Comparison of ENCODE assay signal across 8 cellular contexts in genomic region chr3:111851511-111851954, GRCh38. TPM values are rescaled to one million over a fixed set of nuclear protein-coding genes. Genes with fewer than 3 reads are reported as not detected.
DNase-seq lines count a peak whose midpoint lies in the region; ATAC-seq and TF ChIP-seq lines count a peak whose summit lies in the region.

No MANE protein-coding gene starts in this region.

- intact Hi-C loops in left ventricle myocardium superior (cut with micrococcal nuclease) (loop anchor here (10.0 kb wide), 1 partner anchor 47 kb away; no protein-coding TSS in a partner anchor), spleen (cut with DNase I; ENCODE audit: low total_unique reads) (no loop called here), body of pancreas (cut with DNase I) (loop anchor here (10.0 kb wide), 1 partner anchor 127 kb away; no protein-coding TSS in a partner anchor)

- WGBS in spleen, 5 donors = 15 to 21% (median 18%) methylated on average over 8 of the region's 8 CpGs
- 67 to 71% methylated on average over 8 of the region's 8 CpGs for WGBS in body of pancreas, 2 donors

- no peak for TF ChIP-seq POLR2A in spleen (IDR thresholded peaks at IDR 0.05)
- no peak for TF ChIP-seq POLR2A in body of pancreas (IDR thresholded peaks at IDR 0.05)

- no peak overlapping the region for H3K4me3 ChIP-seq in HFF-Myc (replicated peaks; ENCODE audit: low read depth, low read length)
- H3K4me3 ChIP-seq in spleen = no peak overlapping the region
- H3K4me3 ChIP-seq in body of pancreas = no peak overlapping the region

- peaks cover 0 to 14% (median 3%) of the 10 kb centered on the region in 6 donors for H3K4me1 ChIP-seq in spleen
- no peaks in the 10 kb centered on the region for H3K4me1 ChIP-seq in body of pancreas

- H3K27ac ChIP-seq in spleen (peak overlapping the region; percentile 33 to 67 (median 54)), body of pancreas (peak overlapping the region in 1 of 4 donors; percentile 11)

- no peaks in the 10 kb centered on the region for H3K9me3 ChIP-seq in spleen
- H3K9me3 ChIP-seq in body of pancreas = no peaks in the 10 kb centered on the region

- H3K36me3 ChIP-seq in spleen = no peaks in the 10 kb centered on the region
- no peaks in the 10 kb centered on the region for H3K36me3 ChIP-seq in body of pancreas (replicated peaks in 1 of 2; ENCODE audit: insufficient read depth in 1 of 2, low read depth in 2 of 2)

- ATAC-seq in left ventricle myocardium superior (peak; percentile 79), body of pancreas (no peak), GM18909 (IDR thresholded peaks at IDR 0.05; ENCODE audit: poor library complexity, unreplicated experiment) (no peak)

- DNase-seq in HFF-Myc (ENCODE audit: extremely low read depth, low read depth) (peak; percentile 77), amniotic epithelial cell (ENCODE audit: low read depth) (peak; percentile 64), left ventricle myocardium superior (no peak), spleen (no peak), RKO (ENCODE audit: low spot score) (no peak), body of pancreas (no peak), glomerular visceral epithelial cell (ENCODE audit: extremely low spot score) (no peak)

- H3K27me3 ChIP-seq in spleen (replicated peaks in 1 of 7) (no peaks in the 10 kb centered on the region), body of pancreas (no peaks in the 10 kb centered on the region)

- no peak for TF ChIP-seq CTCF in HFF-Myc (IDR thresholded peaks at IDR 0.05; ENCODE audit: low read depth, low read length, missing control alignments)
- no peak for TF ChIP-seq CTCF in spleen (IDR thresholded peaks at IDR 0.05 in 8 of 11, conservative IDR thresholded peaks at IDR 0.05 in 3 of 11)
- no peak for TF ChIP-seq CTCF in body of pancreas (IDR thresholded peaks at IDR 0.05)

RNA-seq across cellular contexts. Expression of gene PHLDB2, which starts 7.5 kb away (rescaled TPM):
- 128 TPM for total RNA-seq in left ventricle myocardium superior
- total RNA-seq in spleen = 10 to 100 TPM; 28.3 to 78.6 (median 50.9) TPM
- polyA plus RNA-seq in spleen = 10 to 100 TPM in 2 of 3 donors, 1 to 10 TPM in 1; 4.7 to 18.8 (median 13.4) TPM
- 10 to 100 TPM; 25.9 to 26.4 TPM for total RNA-seq in body of pancreas

Comparison
In these comparisons a context has a peak if more than half of its experiments do, and no peak if none do; other contexts are left out.
1. DNase-seq: peak in HFF-Myc (single experiment) and amniotic epithelial cell (single experiment); none in left ventricle myocardium superior (single experiment), spleen (single experiment), RKO (single experiment), body of pancreas (0 of 4) and glomerular visceral epithelial cell (single experiment).